8 cellular contexts compared by ENCODE assay signal in the genomic region with DNA sequence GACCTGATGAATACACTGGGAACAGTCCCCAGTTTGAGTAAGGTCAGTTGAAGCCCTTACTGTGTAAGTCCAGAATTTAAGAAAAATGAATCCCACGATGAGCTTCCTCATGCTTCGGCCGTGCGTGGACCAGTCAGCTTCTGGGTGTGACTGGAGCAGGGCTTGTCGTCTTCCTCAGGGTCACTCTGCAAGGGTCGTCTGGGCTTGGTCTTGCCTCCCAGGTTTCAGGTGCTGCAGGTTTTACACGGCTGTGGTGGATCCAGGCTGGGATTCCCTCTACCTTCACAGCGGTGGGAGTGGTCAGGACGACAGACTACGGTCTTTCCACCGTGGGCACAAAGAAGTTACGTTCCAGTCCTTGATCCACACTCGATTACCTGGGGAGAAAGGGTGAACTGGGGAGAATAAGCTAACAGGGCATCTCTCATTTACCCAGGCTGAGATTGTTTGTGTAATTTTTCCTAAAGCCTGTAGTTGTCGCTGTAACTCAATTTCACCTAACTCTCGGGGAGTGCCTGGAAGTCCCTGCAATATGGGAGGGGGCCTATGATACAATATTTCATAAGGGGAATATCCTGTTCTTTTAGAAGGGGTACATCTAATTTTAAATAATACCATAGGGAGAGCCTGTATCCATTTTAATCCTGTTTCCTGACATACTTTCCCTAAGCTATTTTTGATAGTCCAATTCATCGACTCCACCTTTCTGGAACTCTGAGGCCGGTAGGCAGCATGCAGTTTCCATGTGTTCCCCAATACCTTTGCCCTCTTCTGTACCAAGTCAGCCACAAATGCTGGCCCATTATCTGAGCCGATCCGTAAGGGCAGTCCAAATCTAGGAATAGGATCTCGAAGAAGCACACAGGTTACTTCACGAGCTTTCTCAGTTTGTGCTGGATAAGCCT.
A peak's percentile ranks its signal among the peaks of the same experiment; 100 is the strongest.
DNase-seq lines count a peak whose midpoint lies in the region; FAIRE-seq and TF ChIP-seq lines count a peak whose summit lies in the region.
"Not testable (repeated sequence)": the region's sequence is repeated elsewhere in the genome, so short reads cannot be mapped to it uniquely, and the experiment has no call there.

No MANE protein-coding gene starts in this region.

- FAIRE-seq in H1 (lab: Jason Lieb, UNC), result not testable (repeated sequence)

- H2BK15ac ChIP-seq in H1 (ENCODE audit: low read length), result not testable (repeated sequence)

- peaks cover 14% of the 10 kb centered on the region for H3K4me1 Mint-ChIP-seq in HFFc6 (ENCODE audit: low read depth)
- H3K4me1 Mint-ChIP-seq in neural progenitor cell, result peaks cover 21% of the 10 kb centered on the region
- not testable (repeated sequence) for H3K4me1 Mint-ChIP-seq in type B pancreatic cell (ENCODE audit: unreplicated experiment)

- TF ChIP-seq RAD21 in H1 (IDR thresholded peaks at IDR 0.05 in 1 of 2, conservative IDR thresholded peaks at IDR 0.05 in 1 of 2; ENCODE audit: low read depth in 2 of 2, low read length in 2 of 2), result peak in 1 of 2 experiments; percentile 23; a peak in 1 of 4 replicates

- H3K27ac Mint-ChIP-seq in HFFc6, neural progenitor cell: not testable (repeated sequence)
- peak overlapping the region; percentile 95 for H3K27ac Mint-ChIP-seq in type B pancreatic cell

- H3K14ac ChIP-seq in H1 (ENCODE audit: insufficient read length), result not testable (repeated sequence)

- H3K4me2 ChIP-seq in H1 (ENCODE audit: insufficient read depth in 1 of 2, low read depth in 2 of 2, low read length in 2 of 2) (peak overlapping the region; percentile 8 to 31; a peak in 2 of 4 replicates), hepatocyte (peak overlapping the region; percentile 54)
- not testable (repeated sequence) for H3K4me2 ChIP-seq in neural progenitor cell

- H3K4me1 ChIP-seq in H1 (replicated peaks in 1 of 4; ENCODE audit: control insufficient read depth in 3 of 4, insufficient read depth in 4 of 4, low read length in 3 of 4) (peaks cover 6 to 21% (median 9%) of the 10 kb centered on the region in 4 experiments; a peak in 6 of 7 replicates), neural progenitor cell (peaks cover 17% of the 10 kb centered on the region)
- H3K4me1 ChIP-seq in hepatocyte (ENCODE audit: insufficient read depth), result not testable (repeated sequence)

- H3K23ac ChIP-seq in H1 (ENCODE audit: insufficient read length), result not testable (repeated sequence)

- not testable (repeated sequence) for H3K36me3 ChIP-seq in H1 (ENCODE audit: control insufficient read depth in 2 of 4, insufficient read depth in 4 of 4, low read length in 3 of 4); hepatocyte (replicated peaks; ENCODE audit: insufficient read depth, low read depth); neural progenitor cell

- H4K91ac ChIP-seq in H1 (replicated peaks; ENCODE audit: insufficient read length, low read length), result not testable (repeated sequence)

- H3K9me3 ChIP-seq in H1 (ENCODE audit: insufficient read depth in 2 of 2, low read depth in 1 of 2, low read length in 1 of 2); hepatocyte (ENCODE audit: low read depth); neural progenitor cell (ENCODE audit: low read depth): not testable (repeated sequence)

- not testable (repeated sequence) for TF ChIP-seq EP300 in H1 (IDR thresholded peaks at IDR 0.05; ENCODE audit: borderline replicate concordance in 1 of 2, low read depth in 2 of 2, low read length in 2 of 2)

- POLR2A ChIA-PET in H1 (lab: Charles Lee; ENCODE audit: partially characterized antibody), result interaction anchor here (1.2 kb wide), 1 partner anchor 18 kb away, joined by 4 read pairs; no protein-coding TSS in a partner anchor

- CTCF ChIA-PET in H1 (lab: Charles Lee; ENCODE audit: partially characterized antibody), result interaction anchor here (0.6 to 17.5 kb wide), 24 partner anchors 12 to 432 kb away, joined by 3 to 266 read pairs (median 3); a partner anchor contains a TSS

- not testable (repeated sequence) for H3K9me3 Mint-ChIP-seq in HFFc6, neural progenitor cell, type B pancreatic cell

- H3K23me2 ChIP-seq in H1 (ENCODE audit: low read depth, low read length), result not testable (repeated sequence)

- not testable (repeated sequence) for H2BK20ac ChIP-seq in H1 (ENCODE audit: low read length)

- not testable (repeated sequence) for H4K8ac ChIP-seq in H1 (ENCODE audit: extremely low read depth, insufficient read depth, low read length)

- not testable (repeated sequence) for TF ChIP-seq POLR2A in H1 (IDR thresholded peaks at IDR 0.05; ENCODE audit: control extremely low read depth in 1 of 2, low read depth in 2 of 2, low read length in 2 of 2)

- H3K27ac ChIP-seq in H1 (ENCODE audit: low read depth, low read length); neural progenitor cell: not testable (repeated sequence)
- H3K27ac ChIP-seq in hepatocyte, result peak overlapping the region; percentile 70

- H3K18ac ChIP-seq in H1 (ENCODE audit: extremely low read depth, low read length), result not testable (repeated sequence)

- H3K9me2 ChIP-seq in hepatocyte (replicated peaks; ENCODE audit: insufficient read depth), result not testable (repeated sequence)

- H3K36me3 Mint-ChIP-seq in HFFc6 (ENCODE audit: low read depth); neural progenitor cell; type B pancreatic cell: not testable (repeated sequence)

- not testable (repeated sequence) for H2BK120ac ChIP-seq in H1 (replicated peaks; ENCODE audit: low read depth, low read length)

- DNase-seq in DMS153 (lab: John Stamatoyannopoulos, UW) (peak; percentile 30), NCI-H460 (ENCODE audit: extremely low read depth, low read depth) (peak; percentile 18)
- not testable (repeated sequence) for DNase-seq in HFFc6; H1 (ENCODE audit: low read depth in 1 of 2, low spot score in 2 of 2); hepatocyte (ENCODE audit: low spot score); neural progenitor cell (ENCODE audit: low spot score); type B pancreatic cell (ENCODE audit: extremely low spot score, unreplicated experiment)
- peak; percentile 19 for DNase-seq in activated CD4-positive, CD25-positive, alpha-beta regulatory T cell treated with anti-CD3 and anti-CD28 coated beads, Interleukin-2, amount 50 U/mL, for 72 hours

- TF ChIP-seq CTCF in HFFc6 (IDR thresholded peaks at IDR 0.05) (peak; percentile 79), H1 (IDR thresholded peaks at IDR 0.05; ENCODE audit: control extremely low read depth in 1 of 3, insufficient read depth in 1 of 3, low read depth in 1 of 3, low read length in 3 of 3) (peak in 2 of 3 experiments; percentile 7 to 45; a peak in 2 of 4 replicates), hepatocyte (IDR thresholded peaks at IDR 0.05; ENCODE audit: poor library complexity) (peak; percentile 43), neural progenitor cell (IDR thresholded peaks at IDR 0.05) (peak; percentile 65), type B pancreatic cell (conservative IDR thresholded peaks at IDR 0.05) (peak; percentile 73)

- H3K9ac ChIP-seq in H1 (replicated peaks in 1 of 4; ENCODE audit: extremely low read depth in 1 of 4, low read depth in 3 of 4, low read length in 3 of 4); neural progenitor cell: not testable (repeated sequence)

- peak overlapping the region; percentile 98 for H2AFZ ChIP-seq in H1 (ENCODE audit: low read length)
- H2AFZ ChIP-seq in hepatocyte, result not testable (repeated sequence)
- peak overlapping the region; percentile 20 for H2AFZ ChIP-seq in neural progenitor cell (replicated peaks)

- peak overlapping the region; percentile 77; the same call in 1 of the 2 replicates for H2BK5ac ChIP-seq in H1 (ENCODE audit: low read depth, low read length)

- H3K4me3 Mint-ChIP-seq in HFFc6, neural progenitor cell: not testable (repeated sequence)
- H3K4me3 Mint-ChIP-seq in type B pancreatic cell, result peak overlapping the region; percentile 80

- H3K27me3 ChIP-seq in H1 (replicated peaks in 1 of 4; ENCODE audit: control insufficient read depth in 3 of 4, extremely low read depth in 1 of 4, insufficient read depth in 3 of 4, low read length in 3 of 4); hepatocyte; neural progenitor cell: not testable (repeated sequence)

- H2BK12ac ChIP-seq in H1 (ENCODE audit: low read depth, low read length), result 0 out of 2 replicates have a peak overlapping the region, but pooled peaks have one; percentile 50

- H4K20me1 ChIP-seq in H1 (replicated peaks in 1 of 2; ENCODE audit: control insufficient read depth in 1 of 2, insufficient read depth in 2 of 2, low read length in 2 of 2); hepatocyte (ENCODE audit: insufficient read depth, poor library complexity, severe bottlenecking); neural progenitor cell (ENCODE audit: low read depth): not testable (repeated sequence)

- H3F3A ChIP-seq in neural progenitor cell (ENCODE audit: low read depth), result not testable (repeated sequence)

- WGBS in H1 (ENCODE audit: extremely low coverage in 1 of 2, insufficient coverage in 1 of 2, insufficient read length in 1 of 2, insufficient replicate concordance in 2 of 2, low coverage in 1 of 2, low lambda C conversion rate in 2 of 2, missing lambda C conversion rate in 1 of 2), 2 experiments, result 67% methylated on average over 21 of the region's 21 CpGs; no CpG with 5 or more reads in 1 of the 2 experiments
- WGBS in hepatocyte (ENCODE audit: low lambda C conversion rate, missing lambda C conversion rate), result 54% methylated on average over 21 of the region's 21 CpGs

- not testable (repeated sequence) for H3K56ac ChIP-seq in H1 (replicated peaks; ENCODE audit: insufficient read length, low read depth, low read length)

- not testable (repeated sequence) for H3K4ac ChIP-seq in H1 (replicated peaks; ENCODE audit: insufficient read length, low read depth, low read length)

- peak overlapping the region; percentile 60 for H4K5ac ChIP-seq in H1 (ENCODE audit: insufficient read length, low read depth, low read length)

- not testable (repeated sequence) for H3K4me3 ChIP-seq in H1 (ENCODE audit: extremely low read depth in 1 of 4, insufficient read depth in 2 of 4, low read depth in 3 of 4, low read length in 4 of 4); hepatocyte; neural progenitor cell

- not testable (repeated sequence) for H3K79me2 ChIP-seq in H1 (ENCODE audit: control insufficient read depth in 1 of 2, insufficient read depth in 2 of 2, low read length in 2 of 2); hepatocyte; neural progenitor cell (ENCODE audit: low read depth)

- not testable (repeated sequence) for H3K27me3 Mint-ChIP-seq in HFFc6 (ENCODE audit: insufficient read depth)
- H3K27me3 Mint-ChIP-seq in neural progenitor cell (ENCODE audit: insufficient read depth, low read depth) (peaks cover 12% of the 10 kb centered on the region), type B pancreatic cell (peaks cover 31% of the 10 kb centered on the region)

- not testable (repeated sequence) for H3K79me1 ChIP-seq in H1 (ENCODE audit: low read depth, low read length)

- H2AK5ac ChIP-seq in H1 (ENCODE audit: low read depth, low read length), result not testable (repeated sequence)

Comparison
In these comparisons a context has a peak if more than half of its experiments do, and no peak if none do; other contexts are left out.
1. CTCF ChIP-seq: peak in every context shown above with its lines; median percentile 79 in HFFc6; 73 in type B pancreatic cell; 65 in neural progenitor cell; 43 in hepatocyte; 26 in H1.